In the genomic region with DNA sequence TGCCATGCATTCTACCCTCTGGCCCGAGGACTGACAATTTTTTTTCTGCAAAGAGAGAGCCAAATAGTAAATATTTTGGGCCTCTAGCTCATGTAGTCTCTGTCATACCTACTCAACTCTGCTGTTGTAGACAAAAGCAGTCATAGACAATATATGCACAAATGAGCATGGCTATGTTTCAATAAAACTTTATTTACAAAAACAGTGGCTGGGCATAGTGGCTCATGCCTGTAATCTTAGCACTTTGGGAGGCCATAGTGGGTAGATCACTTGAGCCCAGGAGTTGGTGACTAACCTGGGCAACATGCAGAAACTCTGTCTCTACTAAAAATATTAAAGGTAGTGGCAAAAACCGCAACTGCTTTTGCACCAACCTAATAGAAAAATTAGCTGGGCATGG, we compare ENCODE assay signal across 26 cellular contexts.
"Had no signal": no experiment of that assay in that cellular context is flagged by ENCODE, and none has a peak within 500 bp of the region (broad histone marks: within the 10 kb centered on the region; RNA-seq: fewer than 3 reads in every experiment).

No MANE protein-coding gene starts in this region.

- H3K27ac ChIP-seq: neural progenitor cell, ovary, psoas muscle, right lobe of liver, sigmoid colon, stomach, suprapubic skin, testis, transverse colon, upper lobe of right lung had no signal

- H3K9me3 ChIP-seq: ovary, psoas muscle, right lobe of liver, sigmoid colon, stomach, suprapubic skin, testis, tibial artery, transverse colon, upper lobe of right lung, uterus had no signal

- DNase-seq: natural killer cell; occipital lobe; ovary; posterior cingulate gyrus; psoas muscle; right cardiac atrium; right lobe of liver; sigmoid colon; small intestine; stimulated activated CD4-positive, alpha-beta T cell treated with anti-CD3 and anti-CD28 coated beads, Interleukin-15, amount 100 ng/mL, for 24 hours; stimulated activated CD4-positive, alpha-beta T cell treated with anti-CD3 and anti-CD28 coated beads, Interleukin-2, amount 100 ng/mL, for 24 hours; stimulated activated CD4-positive, alpha-beta T cell treated with anti-CD3 and anti-CD28 coated beads, Interleukin-2, amount 100 ng/mL, for 48 hours; stimulated activated CD4-positive, alpha-beta T cell treated with anti-CD3 and anti-CD28 coated beads, Interleukin-4, amount 100 ng/mL, for 24 hours; stimulated activated naive B cell treated with anti-CD40 and anti-IgM and Interleukin-4, amounts not matched to agents 10 μg/mL and 1 μg/mL and 100 μg/mL, for 72 hours; stimulated activated naive CD4-positive, alpha-beta T cell treated with Interleukin-2 at 50 U/mL for 16 hours; stomach; substantia nigra; testis; tibial artery; transverse colon; upper lobe of right lung; uterus had no signal

- H3K36me3 ChIP-seq: neural progenitor cell, ovary, right lobe of liver, sigmoid colon, stomach, suprapubic skin, tibial artery, transverse colon, upper lobe of right lung, uterus had no signal

- H3K4me3 ChIP-seq: neural progenitor cell, ovary, psoas muscle, right lobe of liver, sigmoid colon, stomach, suprapubic skin, testis, tibial artery, transverse colon, upper lobe of right lung, uterus had no signal

- H3K9ac ChIP-seq: neural progenitor cell, parathyroid adenoma had no signal

- FAIRE-seq: small intestine had no signal

- H2AFZ ChIP-seq: neural progenitor cell, parathyroid adenoma had no signal

- H3K79me2 ChIP-seq: parathyroid adenoma had no signal

- H3K4me1 ChIP-seq: right lobe of liver, sigmoid colon, testis, tibial artery, uterus had no signal

- H3K27me3 ChIP-seq: neural progenitor cell, ovary, right lobe of liver, sigmoid colon, stomach, suprapubic skin, testis, tibial artery, transverse colon, upper lobe of right lung, uterus had no signal

- ATAC-seq: natural killer cell; psoas muscle; right cardiac atrium; right lobe of liver; stimulated activated effector memory CD8-positive, alpha-beta T cell treated with anti-CD3 and anti-CD28 coated beads, Interleukin-12 subunit alpha, Interleukin-12 subunit beta, amount 100 ng/mL, for 72 hours; stimulated activated naive B cell treated with anti-CD40 and anti-IgM and Interleukin-4, amounts not matched to agents 10 μg/mL and 1 μg/mL and 100 μg/mL, for 72 hours; upper lobe of right lung had no signal

- H3K4me2 ChIP-seq: neural progenitor cell had no signal
